In the genomic region with DNA sequence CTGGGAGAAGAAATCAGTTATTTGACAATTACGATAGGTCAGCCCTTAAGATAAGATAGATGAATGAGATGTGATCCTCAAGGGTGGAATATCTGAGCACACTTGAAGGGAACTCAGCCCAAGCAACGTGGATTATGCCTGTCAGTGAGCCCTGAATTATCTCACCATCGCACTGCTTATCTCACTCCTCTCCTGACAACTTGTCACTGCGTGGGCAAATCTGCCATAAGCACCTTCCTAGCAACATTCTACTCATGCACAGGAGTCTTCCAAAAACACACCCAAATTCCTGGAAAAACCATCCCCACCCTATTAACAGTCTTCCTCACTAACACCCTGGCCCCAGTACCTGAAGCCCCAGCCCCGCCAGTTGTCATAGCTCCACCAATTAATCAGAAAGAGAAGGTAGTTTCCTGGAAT, we compare ENCODE assay signal across 19 cellular contexts.
DNase-seq lines count a peak whose midpoint lies in the region; ATAC-seq and TF ChIP-seq lines count a peak whose summit lies in the region.
"Had no signal": no experiment of that assay in that cellular context is flagged by ENCODE, and none has a peak within 500 bp of the region (broad histone marks: within the 10 kb centered on the region; RNA-seq: fewer than 3 reads in every experiment).

No MANE protein-coding gene starts in this region.

- peaks cover 26% of the 10 kb centered on the region for H3K27me3 Mint-ChIP-seq in T-helper 2 cell treated with Interferon-gamma antibody and Interleukin-4, amounts not matched to agents 5 μg/mL and 100 μg/mL, for 36 hours (ENCODE audit: low read depth)
- H3K27me3 Mint-ChIP-seq in stimulated activated naive CD8-positive, alpha-beta T cell treated with anti-CD3 and anti-CD28 coated beads, Interleukin-15, amount 100 ng/mL, for 72 hours, result peaks cover 38% of the 10 kb centered on the region
- H3K27me3 Mint-ChIP-seq in dendritic cell treated with granulocyte-macrophage colony-stimulating factor and Interleukin-4, amounts not matched to agents 40 ng/mL and 50 ng/mL, for 4 days, result peaks cover 20% of the 10 kb centered on the region
- H3K27me3 Mint-ChIP-seq: IgD-negative memory B cell had no signal

- H3K27ac Mint-ChIP-seq in T-helper 2 cell treated with Interferon-gamma antibody and Interleukin-4, amounts not matched to agents 5 μg/mL and 100 μg/mL, for 36 hours, result peak overlapping the region; percentile 85
- H3K27ac Mint-ChIP-seq in stimulated activated naive CD8-positive, alpha-beta T cell treated with anti-CD3 and anti-CD28 coated beads, Interleukin-15, amount 100 ng/mL, for 72 hours, result peak overlapping the region in 1 of 2 donors; percentile 4
- peak overlapping the region; percentile 6 for H3K27ac Mint-ChIP-seq in dendritic cell treated with granulocyte-macrophage colony-stimulating factor and Interleukin-4, amounts not matched to agents 40 ng/mL and 50 ng/mL, for 4 days
- H3K27ac Mint-ChIP-seq: GM23338, IgD-negative memory B cell had no signal

- H3K4me1 Mint-ChIP-seq in T-helper 2 cell treated with Interferon-gamma antibody and Interleukin-4, amounts not matched to agents 5 μg/mL and 100 μg/mL, for 36 hours (ENCODE audit: low read depth), result peaks cover 59% of the 10 kb centered on the region
- peaks cover 57% of the 10 kb centered on the region for H3K4me1 Mint-ChIP-seq in stimulated activated naive CD8-positive, alpha-beta T cell treated with anti-CD3 and anti-CD28 coated beads, Interleukin-15, amount 100 ng/mL, for 72 hours
- peaks cover 67% of the 10 kb centered on the region for H3K4me1 Mint-ChIP-seq in dendritic cell treated with granulocyte-macrophage colony-stimulating factor and Interleukin-4, amounts not matched to agents 40 ng/mL and 50 ng/mL, for 4 days (ENCODE audit: low read depth)

- H3K4me3 Mint-ChIP-seq in T-helper 2 cell treated with Interferon-gamma antibody and Interleukin-4, amounts not matched to agents 5 μg/mL and 100 μg/mL, for 36 hours, result peak overlapping the region; percentile 63
- peak overlapping the region; percentile 24 to 36 for H3K4me3 Mint-ChIP-seq in stimulated activated naive CD8-positive, alpha-beta T cell treated with anti-CD3 and anti-CD28 coated beads, Interleukin-15, amount 100 ng/mL, for 72 hours
- no peak overlapping the region for H3K4me3 Mint-ChIP-seq in dendritic cell treated with granulocyte-macrophage colony-stimulating factor and Interleukin-4, amounts not matched to agents 40 ng/mL and 50 ng/mL, for 4 days
- H3K4me3 Mint-ChIP-seq: GM23338, IgD-negative memory B cell had no signal

- H3K36me3 Mint-ChIP-seq in T-helper 2 cell treated with Interferon-gamma antibody and Interleukin-4, amounts not matched to agents 5 μg/mL and 100 μg/mL, for 36 hours (ENCODE audit: low read depth), result peaks cover 16% of the 10 kb centered on the region
- H3K36me3 Mint-ChIP-seq in dendritic cell treated with granulocyte-macrophage colony-stimulating factor and Interleukin-4, amounts not matched to agents 40 ng/mL and 50 ng/mL, for 4 days (ENCODE audit: low read depth), result no peaks in the 10 kb centered on the region

- peaks cover 17% of the 10 kb centered on the region for H3K9me3 Mint-ChIP-seq in T-helper 2 cell treated with Interferon-gamma antibody and Interleukin-4, amounts not matched to agents 5 μg/mL and 100 μg/mL, for 36 hours
- H3K9me3 Mint-ChIP-seq in stimulated activated naive CD8-positive, alpha-beta T cell treated with anti-CD3 and anti-CD28 coated beads, Interleukin-15, amount 100 ng/mL, for 72 hours, result peaks cover 8 to 18% of the 10 kb centered on the region in 2 donors
- peaks cover 8% of the 10 kb centered on the region for H3K9me3 Mint-ChIP-seq in dendritic cell treated with granulocyte-macrophage colony-stimulating factor and Interleukin-4, amounts not matched to agents 40 ng/mL and 50 ng/mL, for 4 days
- H3K9me3 Mint-ChIP-seq: GM23338 had no signal

- DNase-seq in T-helper 2 cell treated with Interferon-gamma antibody and Interleukin-4, amounts not matched to agents 5 μg/mL and 100 μg/mL, for 36 hours (ENCODE audit: low spot score), result no peak
- DNase-seq in T-helper 2 cell, result no peak
- DNase-seq in stimulated activated naive CD8-positive, alpha-beta T cell treated with anti-CD3 and anti-CD28 coated beads, Interleukin-15, amount 100 ng/mL, for 72 hours, result no peak
- DNase-seq in stimulated activated naive CD8-positive, alpha-beta T cell treated with anti-CD3 and anti-CD28 coated beads, Interleukin-15, Interleukin-2, amounts not matched to agents 100 U/mL and 50 U/mL, for 24 hours, result no peak
- no peak for DNase-seq in NCI-H774 (lab: John Stamatoyannopoulos, UW)
- DNase-seq: 8988T, COR-L47, DMS 273 treated with DMSO at 0.1 percent for 48 hours, GDM1, HCEC 1CT, MM.1S, NCI-H1092 treated with DMSO at 0.1 percent for 48 hours, NCI-H748 treated with DMSO at 0.1 percent for 48 hours, Right ventricle myocardium superior had no signal

- intact Hi-C loops in dendritic cell treated with granulocyte-macrophage colony-stimulating factor and Interleukin-4, amounts not matched to agents 40 ng/mL and 50 ng/mL, for 4 days (cut with micrococcal nuclease), result no loop called here

- ATAC-seq in stimulated activated naive CD8-positive, alpha-beta T cell treated with anti-CD3 and anti-CD28 coated beads, Interleukin-15, amount 100 ng/mL, for 72 hours, result no peak
- no peak for ATAC-seq in stimulated activated naive CD8-positive, alpha-beta T cell treated with anti-CD3 and anti-CD28 coated beads, Interleukin-15, Interleukin-2, amounts not matched to agents 100 U/mL and 50 U/mL, for 24 hours
- ATAC-seq in SK-N-SH treated with all-trans-retinoic acid at 6 μM for 48 hours (no peak), HG03025 (IDR thresholded peaks at IDR 0.05; ENCODE audit: low FRiP score, unreplicated experiment) (no peak)
- ATAC-seq: GM23338 had no signal

TF ChIP-seq in SK-N-SH treated with all-trans-retinoic acid at 6 μM for 48 hours, 23 proteins besides CTCF, POLR2A, EP300 and RAD21:
- TF ChIP-seq ZC3H10 (CRISPR knock-in tag; IDR thresholded peaks at IDR 0.05) (no peak), OSR1 (CRISPR knock-in tag; IDR thresholded peaks at IDR 0.05) (no peak), CSDC2 (CRISPR knock-in tag; IDR thresholded peaks at IDR 0.05) (no peak), ZNF70 (CRISPR knock-in tag; IDR thresholded peaks at IDR 0.05) (no peak)
- TF ChIP-seq, protein P1, sequence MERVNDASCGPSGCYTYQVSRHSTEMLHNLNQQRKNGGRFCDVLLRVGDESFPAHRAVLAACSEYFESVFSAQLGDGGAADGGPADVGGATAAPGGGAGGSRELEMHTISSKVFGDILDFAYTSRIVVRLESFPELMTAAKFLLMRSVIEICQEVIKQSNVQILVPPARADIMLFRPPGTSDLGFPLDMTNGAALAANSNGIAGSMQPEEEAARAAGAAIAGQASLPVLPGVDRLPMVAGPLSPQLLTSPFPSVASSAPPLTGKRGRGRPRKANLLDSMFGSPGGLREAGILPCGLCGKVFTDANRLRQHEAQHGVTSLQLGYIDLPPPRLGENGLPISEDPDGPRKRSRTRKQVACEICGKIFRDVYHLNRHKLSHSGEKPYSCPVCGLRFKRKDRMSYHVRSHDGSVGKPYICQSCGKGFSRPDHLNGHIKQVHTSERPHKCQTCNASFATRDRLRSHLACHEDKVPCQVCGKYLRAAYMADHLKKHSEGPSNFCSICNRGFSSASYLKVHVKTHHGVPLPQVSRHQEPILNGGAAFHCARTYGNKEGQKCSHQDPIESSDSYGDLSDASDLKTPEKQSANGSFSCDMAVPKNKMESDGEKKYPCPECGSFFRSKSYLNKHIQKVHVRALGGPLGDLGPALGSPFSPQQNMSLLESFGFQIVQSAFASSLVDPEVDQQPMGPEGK (CRISPR knock-in tag; IDR thresholded peaks at IDR 0.05; ENCODE audit: borderline replicate concordance), result no peak
- TF ChIP-seq, protein P2, sequence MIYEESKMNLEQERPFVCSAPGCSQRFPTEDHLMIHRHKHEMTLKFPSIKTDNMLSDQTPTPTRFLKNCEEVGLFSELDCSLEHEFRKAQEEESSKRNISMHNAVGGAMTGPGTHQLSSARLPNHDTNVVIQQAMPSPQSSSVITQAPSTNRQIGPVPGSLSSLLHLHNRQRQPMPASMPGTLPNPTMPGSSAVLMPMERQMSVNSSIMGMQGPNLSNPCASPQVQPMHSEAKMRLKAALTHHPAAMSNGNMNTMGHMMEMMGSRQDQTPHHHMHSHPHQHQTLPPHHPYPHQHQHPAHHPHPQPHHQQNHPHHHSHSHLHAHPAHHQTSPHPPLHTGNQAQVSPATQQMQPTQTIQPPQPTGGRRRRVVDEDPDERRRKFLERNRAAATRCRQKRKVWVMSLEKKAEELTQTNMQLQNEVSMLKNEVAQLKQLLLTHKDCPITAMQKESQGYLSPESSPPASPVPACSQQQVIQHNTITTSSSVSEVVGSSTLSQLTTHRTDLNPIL (CRISPR knock-in tag; IDR thresholded peaks at IDR 0.05; ENCODE audit: low read depth), result no peak
